Comparison of ENCODE assay signal across 9 cellular contexts in the genomic region with DNA sequence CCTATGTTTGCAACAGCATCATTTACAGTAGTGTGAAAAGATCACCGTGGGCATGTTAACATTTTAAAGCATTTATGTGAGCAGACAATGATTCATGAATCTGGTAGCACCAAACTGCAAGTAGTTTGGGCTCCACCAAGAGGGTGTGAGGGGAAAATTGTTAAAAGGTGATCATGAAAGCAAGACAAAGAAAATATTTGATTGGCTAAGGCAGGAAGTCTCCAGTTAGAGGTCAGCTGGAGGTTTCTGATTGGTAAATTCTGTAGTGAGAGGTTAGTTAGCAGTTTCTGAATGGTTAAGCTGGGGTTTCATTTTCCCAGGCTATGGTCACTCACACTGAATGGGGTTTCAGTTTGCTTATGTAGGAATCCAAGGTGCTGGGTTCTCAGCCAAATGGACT. TPM values are rescaled to one million over a fixed set of nuclear protein-coding genes. Genes with fewer than 3 reads are reported as not detected.
A peak's percentile ranks its signal among the peaks of the same experiment; 100 is the strongest.
DNase-seq lines count a peak whose midpoint lies in the region; ATAC-seq and TF ChIP-seq lines count a peak whose summit lies in the region.
"Had no signal": no experiment of that assay in that cellular context is flagged by ENCODE, and none has a peak within 500 bp of the region (broad histone marks: within the 10 kb centered on the region; RNA-seq: fewer than 3 reads in every experiment).

No MANE protein-coding gene starts in this region.

- H3K4me1 Mint-ChIP-seq in WTC11: no peaks in the 10 kb centered on the region

- POLR2A ChIA-PET in WTC11 (lab: Charles Lee): no interaction called here

- no peak overlapping the region for H3K27ac Mint-ChIP-seq in WTC11

- no peaks in the 10 kb centered on the region for H3K36me3 Mint-ChIP-seq in WTC11

- no peak for TF ChIP-seq POLR2A in erythroblast (IDR thresholded peaks at IDR 0.05; ENCODE audit: low read length)

- peaks cover 5% of the 10 kb centered on the region for H3K27me3 Mint-ChIP-seq in WTC11 (ENCODE audit: low read depth)

- ATAC-seq in GM18861 (IDR thresholded peaks at IDR 0.05; ENCODE audit: unreplicated experiment) (peak; percentile 92), GM21423 (IDR thresholded peaks at IDR 0.05; ENCODE audit: unreplicated experiment) (peak; percentile 89), HG03139 (IDR thresholded peaks at IDR 0.05; ENCODE audit: unreplicated experiment) (peak; percentile 95), WTC11 (peak; percentile 39)

- no peak for TF ChIP-seq CTCF in WTC11 (IDR thresholded peaks at IDR 0.05)

- no peak overlapping the region for H3K4me3 Mint-ChIP-seq in WTC11

- peaks cover 5% of the 10 kb centered on the region for H3K9me3 Mint-ChIP-seq in WTC11

- CTCF ChIA-PET in WTC11 (lab: Charles Lee): interaction anchor here (1.0 kb wide), 1 partner anchor 214 kb away, joined by 3 read pairs; no protein-coding TSS in a partner anchor

- DNase-seq in WTC11 (ENCODE audit: low spot score) (no peak), erythroblast (lab: John Stamatoyannopoulos, UW) (no peak), NCI-H226 (no peak), NCI-H526 (lab: John Stamatoyannopoulos, UW) (no peak)
- DNase-seq: aorta, NCI-H1436 had no signal

TF ChIP-seq in WTC11, 78 proteins besides CTCF, POLR2A, EP300 and RAD21:
- no peak for TF ChIP-seq ESRRA (CRISPR knock-in tag; IDR thresholded peaks at IDR 0.05; ENCODE audit: borderline replicate concordance)
- no peak for TF ChIP-seq TEAD4 (CRISPR knock-in tag; IDR thresholded peaks at IDR 0.05)
- no peak for TF ChIP-seq TP53 (CRISPR knock-in tag; IDR thresholded peaks at IDR 0.05)
- TF ChIP-seq SMAD3 (CRISPR knock-in tag; IDR thresholded peaks at IDR 0.05; ENCODE audit: borderline replicate concordance): no peak
- TF ChIP-seq, protein P1, sequence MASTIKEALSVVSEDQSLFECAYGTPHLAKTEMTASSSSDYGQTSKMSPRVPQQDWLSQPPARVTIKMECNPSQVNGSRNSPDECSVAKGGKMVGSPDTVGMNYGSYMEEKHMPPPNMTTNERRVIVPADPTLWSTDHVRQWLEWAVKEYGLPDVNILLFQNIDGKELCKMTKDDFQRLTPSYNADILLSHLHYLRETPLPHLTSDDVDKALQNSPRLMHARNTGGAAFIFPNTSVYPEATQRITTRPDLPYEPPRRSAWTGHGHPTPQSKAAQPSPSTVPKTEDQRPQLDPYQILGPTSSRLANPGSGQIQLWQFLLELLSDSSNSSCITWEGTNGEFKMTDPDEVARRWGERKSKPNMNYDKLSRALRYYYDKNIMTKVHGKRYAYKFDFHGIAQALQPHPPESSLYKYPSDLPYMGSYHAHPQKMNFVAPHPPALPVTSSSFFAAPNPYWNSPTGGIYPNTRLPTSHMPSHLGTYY (CRISPR knock-in tag; IDR thresholded peaks at IDR 0.05): no peak
- TF ChIP-seq, protein P2, sequence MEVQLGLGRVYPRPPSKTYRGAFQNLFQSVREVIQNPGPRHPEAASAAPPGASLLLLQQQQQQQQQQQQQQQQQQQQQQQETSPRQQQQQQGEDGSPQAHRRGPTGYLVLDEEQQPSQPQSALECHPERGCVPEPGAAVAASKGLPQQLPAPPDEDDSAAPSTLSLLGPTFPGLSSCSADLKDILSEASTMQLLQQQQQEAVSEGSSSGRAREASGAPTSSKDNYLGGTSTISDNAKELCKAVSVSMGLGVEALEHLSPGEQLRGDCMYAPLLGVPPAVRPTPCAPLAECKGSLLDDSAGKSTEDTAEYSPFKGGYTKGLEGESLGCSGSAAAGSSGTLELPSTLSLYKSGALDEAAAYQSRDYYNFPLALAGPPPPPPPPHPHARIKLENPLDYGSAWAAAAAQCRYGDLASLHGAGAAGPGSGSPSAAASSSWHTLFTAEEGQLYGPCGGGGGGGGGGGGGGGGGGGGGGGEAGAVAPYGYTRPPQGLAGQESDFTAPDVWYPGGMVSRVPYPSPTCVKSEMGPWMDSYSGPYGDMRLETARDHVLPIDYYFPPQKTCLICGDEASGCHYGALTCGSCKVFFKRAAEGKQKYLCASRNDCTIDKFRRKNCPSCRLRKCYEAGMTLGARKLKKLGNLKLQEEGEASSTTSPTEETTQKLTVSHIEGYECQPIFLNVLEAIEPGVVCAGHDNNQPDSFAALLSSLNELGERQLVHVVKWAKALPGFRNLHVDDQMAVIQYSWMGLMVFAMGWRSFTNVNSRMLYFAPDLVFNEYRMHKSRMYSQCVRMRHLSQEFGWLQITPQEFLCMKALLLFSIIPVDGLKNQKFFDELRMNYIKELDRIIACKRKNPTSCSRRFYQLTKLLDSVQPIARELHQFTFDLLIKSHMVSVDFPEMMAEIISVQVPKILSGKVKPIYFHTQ (CRISPR knock-in tag; IDR thresholded peaks at IDR 0.05): no peak
- no peak for TF ChIP-seq KAT7 (CRISPR knock-in tag; IDR thresholded peaks at IDR 0.05; ENCODE audit: borderline replicate concordance)
- TF ChIP-seq ZNF671 (CRISPR knock-in tag; IDR thresholded peaks at IDR 0.05): no peak
- no peak for TF ChIP-seq ZNF396 (CRISPR knock-in tag; IDR thresholded peaks at IDR 0.05; ENCODE audit: borderline replicate concordance)
- TF ChIP-seq, protein P3, sequence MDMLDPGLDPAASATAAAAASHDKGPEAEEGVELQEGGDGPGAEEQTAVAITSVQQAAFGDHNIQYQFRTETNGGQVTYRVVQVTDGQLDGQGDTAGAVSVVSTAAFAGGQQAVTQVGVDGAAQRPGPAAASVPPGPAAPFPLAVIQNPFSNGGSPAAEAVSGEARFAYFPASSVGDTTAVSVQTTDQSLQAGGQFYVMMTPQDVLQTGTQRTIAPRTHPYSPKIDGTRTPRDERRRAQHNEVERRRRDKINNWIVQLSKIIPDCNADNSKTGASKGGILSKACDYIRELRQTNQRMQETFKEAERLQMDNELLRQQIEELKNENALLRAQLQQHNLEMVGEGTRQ (CRISPR knock-in tag; IDR thresholded peaks at IDR 0.05): no peak
- no peak for TF ChIP-seq JAZF1 (CRISPR knock-in tag; IDR thresholded peaks at IDR 0.05)
- TF ChIP-seq, protein P4, sequence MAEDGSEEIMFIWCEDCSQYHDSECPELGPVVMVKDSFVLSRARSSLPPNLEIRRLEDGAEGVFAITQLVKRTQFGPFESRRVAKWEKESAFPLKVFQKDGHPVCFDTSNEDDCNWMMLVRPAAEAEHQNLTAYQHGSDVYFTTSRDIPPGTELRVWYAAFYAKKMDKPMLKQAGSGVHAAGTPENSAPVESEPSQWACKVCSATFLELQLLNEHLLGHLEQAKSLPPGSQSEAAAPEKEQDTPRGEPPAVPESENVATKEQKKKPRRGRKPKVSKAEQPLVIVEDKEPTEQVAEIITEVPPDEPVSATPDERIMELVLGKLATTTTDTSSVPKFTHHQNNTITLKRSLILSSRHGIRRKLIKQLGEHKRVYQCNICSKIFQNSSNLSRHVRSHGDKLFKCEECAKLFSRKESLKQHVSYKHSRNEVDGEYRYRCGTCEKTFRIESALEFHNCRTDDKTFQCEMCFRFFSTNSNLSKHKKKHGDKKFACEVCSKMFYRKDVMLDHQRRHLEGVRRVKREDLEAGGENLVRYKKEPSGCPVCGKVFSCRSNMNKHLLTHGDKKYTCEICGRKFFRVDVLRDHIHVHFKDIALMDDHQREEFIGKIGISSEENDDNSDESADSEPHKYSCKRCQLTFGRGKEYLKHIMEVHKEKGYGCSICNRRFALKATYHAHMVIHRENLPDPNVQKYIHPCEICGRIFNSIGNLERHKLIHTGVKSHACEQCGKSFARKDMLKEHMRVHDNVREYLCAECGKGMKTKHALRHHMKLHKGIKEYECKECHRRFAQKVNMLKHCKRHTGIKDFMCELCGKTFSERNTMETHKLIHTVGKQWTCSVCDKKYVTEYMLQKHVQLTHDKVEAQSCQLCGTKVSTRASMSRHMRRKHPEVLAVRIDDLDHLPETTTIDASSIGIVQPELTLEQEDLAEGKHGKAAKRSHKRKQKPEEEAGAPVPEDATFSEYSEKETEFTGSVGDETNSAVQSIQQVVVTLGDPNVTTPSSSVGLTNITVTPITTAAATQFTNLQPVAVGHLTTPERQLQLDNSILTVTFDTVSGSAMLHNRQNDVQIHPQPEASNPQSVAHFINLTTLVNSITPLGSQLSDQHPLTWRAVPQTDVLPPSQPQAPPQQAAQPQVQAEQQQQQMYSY (CRISPR knock-in tag; IDR thresholded peaks at IDR 0.05): no peak

RNA-seq across cellular contexts. Expression of a gene that starts 13.5 kb away (rescaled TPM):
- 0.07 TPM in 2 of 3 replicates, not detected in the other for total RNA-seq in WTC11 (2021)

RNA-seq across cellular contexts. Expression of a gene that starts 20.9 kb away (rescaled TPM):
- 82.9 to 96.1 TPM (median 85.6 TPM) in 3 replicates for total RNA-seq in WTC11 (2021)

Comparison
In these comparisons a context has a peak if more than half of its experiments do, and no peak if none do; other contexts are left out.
1. ATAC-seq: peak in every context shown above with its lines; median percentile 95 in HG03139; 92 in GM18861; 89 in GM21423; 39 in WTC11.